Comparison of ENCODE assay signal across 18 cellular contexts in the genomic region with DNA sequence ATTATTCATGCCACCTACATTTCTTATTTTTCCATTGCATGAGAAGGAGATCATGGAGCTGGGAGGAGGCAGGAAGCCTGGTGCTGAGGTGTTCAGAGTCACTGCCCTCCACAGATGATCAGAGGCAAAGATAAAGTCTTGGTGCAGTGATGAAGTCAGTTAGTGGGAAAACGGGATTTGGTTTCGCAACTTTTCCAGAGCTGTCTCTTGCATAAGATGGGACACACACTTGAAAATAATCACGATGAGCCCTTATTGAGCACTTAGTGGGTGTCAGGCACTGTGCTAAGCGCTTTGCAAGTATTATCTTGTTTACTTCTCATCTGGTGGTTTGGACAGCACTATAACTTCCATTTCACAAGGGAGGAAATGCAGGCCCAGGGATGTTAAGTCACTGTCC.
DNase-seq lines count a peak whose midpoint lies in the region; ATAC-seq and TF ChIP-seq lines count a peak whose summit lies in the region.
"Had no signal": no experiment of that assay in that cellular context is flagged by ENCODE, and none has a peak within 500 bp of the region (broad histone marks: within the 10 kb centered on the region; RNA-seq: fewer than 3 reads in every experiment).

No MANE protein-coding gene starts in this region.

- no peak overlapping the region for H2AFZ ChIP-seq in mesenchymal stem cell (ENCODE audit: low read depth, low read length)

- H3K4me1 ChIP-seq in esophagus muscularis mucosa (peaks cover 8 to 45% (median 39%) of the 10 kb centered on the region in 4 donors), mesenchymal stem cell (ENCODE audit: control insufficient read depth, insufficient read depth, low read depth, low read length) (peaks cover 2% of the 10 kb centered on the region)

- no peak overlapping the region for H2BK5ac ChIP-seq in mesenchymal stem cell (ENCODE audit: low read depth, low read length, poor library complexity, severe bottlenecking)

- WGBS in esophagus muscularis mucosa: 90% methylated on average over 4 of the region's 4 CpGs
- WGBS in mesenchymal stem cell: 27% methylated on average over 4 of the region's 4 CpGs

- peaks cover 0 to 18% (median 10%) of the 10 kb centered on the region in 3 donors for H3K27me3 Mint-ChIP-seq in CD14-positive monocyte (ENCODE audit: low read depth in 3 of 3)

- H4K91ac ChIP-seq in mesenchymal stem cell (ENCODE audit: low read length): no peak overlapping the region

- H3K4me3 Mint-ChIP-seq in CD14-positive monocyte: no peak overlapping the region
- H3K4me3 Mint-ChIP-seq: activated naive CD8-positive, alpha-beta T cell treated with anti-CD3 and anti-CD28 coated beads, Interleukin-2, amount 10 ng/mL, durations not matched to agents 7 days and 5 days; activated T-cell treated with anti-CD3 and anti-CD28 coated beads, Interleukin-2, amount 50 U/mL, for 4 hours; B cell; natural killer cell treated with Interleukin-12 subunit alpha and Interleukin-12 subunit beta and Interleukin-15 and Interleukin-18, amount 100 ng/mL, for 72 hours had no signal

- H3K9me3 ChIP-seq in esophagus muscularis mucosa: no peaks in the 10 kb centered on the region
- no peaks in the 10 kb centered on the region for H3K9me3 ChIP-seq in mesenchymal stem cell (ENCODE audit: control insufficient read depth, low read length)
- H3K9me3 ChIP-seq: lower lobe of right lung, upper lobe of left lung had no signal

- H3K79me1 ChIP-seq in mesenchymal stem cell (replicated peaks; ENCODE audit: low read length, poor library complexity, severe bottlenecking): no peaks in the 10 kb centered on the region

- H3K4me2 ChIP-seq in mesenchymal stem cell (ENCODE audit: low read length, poor library complexity, severe bottlenecking): no peak overlapping the region
- H3K4me2 ChIP-seq: KMS-11 had no signal

- no peak overlapping the region for H3K18ac ChIP-seq in mesenchymal stem cell (ENCODE audit: low read depth in 1 of 2, low read length in 2 of 2)

- H3K27ac Mint-ChIP-seq in CD14-positive monocyte: no peak overlapping the region
- H3K27ac Mint-ChIP-seq: activated naive CD8-positive, alpha-beta T cell treated with anti-CD3 and anti-CD28 coated beads, Interleukin-2, amount 10 ng/mL, durations not matched to agents 7 days and 5 days; B cell; natural killer cell treated with Interleukin-12 subunit alpha and Interleukin-12 subunit beta and Interleukin-15 and Interleukin-18, amount 100 ng/mL, for 72 hours had no signal

- no peak overlapping the region for H2BK12ac ChIP-seq in mesenchymal stem cell (ENCODE audit: low read length in 2 of 2)

- H2AK5ac ChIP-seq in mesenchymal stem cell (ENCODE audit: low read length, severe bottlenecking): no peak overlapping the region

- H3K27ac ChIP-seq in esophagus muscularis mucosa (replicated peaks in 1 of 4) (peak overlapping the region; percentile 67 to 81 (median 74)), mesenchymal stem cell (ENCODE audit: low read length, poor library complexity, severe bottlenecking) (no peak overlapping the region)
- H3K27ac ChIP-seq: KMS-11, lower lobe of right lung had no signal

- no peaks in the 10 kb centered on the region for H3K36me3 ChIP-seq in esophagus muscularis mucosa
- H3K36me3 ChIP-seq in mesenchymal stem cell (ENCODE audit: control insufficient read depth in 1 of 2, insufficient read depth in 2 of 2, low read depth in 1 of 2, low read length in 2 of 2): no peaks in the 10 kb centered on the region
- H3K36me3 ChIP-seq: lower lobe of right lung, upper lobe of left lung had no signal

- H3K27me3 ChIP-seq in esophagus muscularis mucosa (no peaks in the 10 kb centered on the region), mesenchymal stem cell (ENCODE audit: control insufficient read depth in 1 of 2, insufficient read depth in 1 of 2, low read length in 2 of 2) (peaks cover 0 to 22% of the 10 kb centered on the region in 2 experiments)
- H3K27me3 ChIP-seq: upper lobe of left lung had no signal

- no peak overlapping the region for H3K9ac ChIP-seq in mesenchymal stem cell (ENCODE audit: low read length)
- H3K9ac ChIP-seq: KMS-11 had no signal

- H3K4me1 Mint-ChIP-seq in CD14-positive monocyte: peaks cover 4% of the 10 kb centered on the region
- H3K4me1 Mint-ChIP-seq: activated naive CD8-positive, alpha-beta T cell treated with anti-CD3 and anti-CD28 coated beads, Interleukin-2, amount 10 ng/mL, durations not matched to agents 7 days and 5 days; B cell had no signal

- intact Hi-C loops in CD14-positive monocyte (cut with micrococcal nuclease) (no loop called here), esophagus muscularis mucosa (cut with DNase I) (no loop called here)

- ATAC-seq in HG02571 (IDR thresholded peaks at IDR 0.05; ENCODE audit: unreplicated experiment) (no peak), HG03135 (IDR thresholded peaks at IDR 0.05; ENCODE audit: unreplicated experiment) (no peak)

- H3K9me3 Mint-ChIP-seq in CD14-positive monocyte: peaks cover 0 to 2% (median 0%) of the 10 kb centered on the region in 7 donors
- H3K9me3 Mint-ChIP-seq: activated naive CD8-positive, alpha-beta T cell treated with anti-CD3 and anti-CD28 coated beads, Interleukin-2, amount 10 ng/mL, durations not matched to agents 7 days and 5 days; activated T-cell treated with anti-CD3 and anti-CD28 coated beads, Interleukin-2, amount 50 U/mL, for 4 hours; natural killer cell treated with Interleukin-12 subunit alpha and Interleukin-12 subunit beta and Interleukin-15 and Interleukin-18, amount 100 ng/mL, for 72 hours had no signal

- H3K4ac ChIP-seq in mesenchymal stem cell (ENCODE audit: low read depth in 1 of 2, low read length in 2 of 2): no peak overlapping the region

- no peak for TF ChIP-seq EP300 in esophagus muscularis mucosa (IDR thresholded peaks at IDR 0.05)

- DNase-seq in CD14-positive monocyte (ENCODE audit: low spot score) (peak; percentile 9), NCI-H226 (peak; percentile 76), esophagus muscularis mucosa (ENCODE audit: extremely low spot score) (no peak), mesenchymal stem cell (peak; percentile 86), NCI-H1436 treated with DMSO at 0.1 percent for 48 hours (lab: John Stamatoyannopoulos, UW) (no peak)
- DNase-seq in stimulated activated naive CD4-positive, alpha-beta T cell treated with Interleukin-2 at 50 U/mL for 16 hours (lab: John Stamatoyannopoulos, UW): no peak
- DNase-seq: activated CD4-positive, alpha-beta T cell treated with anti-CD3 and anti-CD28 coated beads, Interleukin-2, amount 50 U/mL, for 1 hour; activated naive CD8-positive, alpha-beta T cell treated with anti-CD3 and anti-CD28 coated beads, Interleukin-2, amount 10 ng/mL, durations not matched to agents 7 days and 5 days; activated T-cell treated with anti-CD3 and anti-CD28 coated beads, Interleukin-2, amount 50 U/mL, for 4 hours; lower lobe of right lung; NCI-H345; stimulated activated CD4-positive, alpha-beta T cell treated with anti-CD3 and anti-CD28 coated beads, Interleukin-4, amount 100 ng/mL, for 4 hours; upper lobe of left lung had no signal

- H2BK120ac ChIP-seq in mesenchymal stem cell (ENCODE audit: low read depth, low read length): no peak overlapping the region

- TF ChIP-seq CTCF in CD14-positive monocyte (IDR thresholded peaks at IDR 0.05) (no peak), esophagus muscularis mucosa (IDR thresholded peaks at IDR 0.05) (no peak)

- no peak for TF ChIP-seq POLR2A in esophagus muscularis mucosa (IDR thresholded peaks at IDR 0.05; ENCODE audit: low read depth)

- H4K8ac ChIP-seq in mesenchymal stem cell (ENCODE audit: low read length): no peak overlapping the region

- no peaks in the 10 kb centered on the region for H3K36me3 Mint-ChIP-seq in CD14-positive monocyte
- H3K36me3 Mint-ChIP-seq: activated naive CD8-positive, alpha-beta T cell treated with anti-CD3 and anti-CD28 coated beads, Interleukin-2, amount 10 ng/mL, durations not matched to agents 7 days and 5 days; natural killer cell treated with Interleukin-12 subunit alpha and Interleukin-12 subunit beta and Interleukin-15 and Interleukin-18, amount 100 ng/mL, for 72 hours had no signal

- H3K14ac ChIP-seq in mesenchymal stem cell (ENCODE audit: low read length in 2 of 2): no peak overlapping the region

- no peak overlapping the region for H3K23ac ChIP-seq in mesenchymal stem cell (ENCODE audit: low read length in 2 of 2)

- H2BK15ac ChIP-seq in mesenchymal stem cell (ENCODE audit: low read depth, poor library complexity, severe bottlenecking): no peak overlapping the region

- H3K4me3 ChIP-seq in esophagus muscularis mucosa (no peak overlapping the region), mesenchymal stem cell (ENCODE audit: insufficient read depth in 1 of 2, low read depth in 1 of 2, low read length in 2 of 2) (no peak overlapping the region)
- H3K4me3 ChIP-seq: lower lobe of right lung, upper lobe of left lung had no signal

Comparison
In these comparisons a context has a peak if more than half of its experiments do, and no peak if none do; other contexts are left out.
1. DNase-seq: peak in CD14-positive monocyte (single experiment), NCI-H226 (single experiment) and mesenchymal stem cell (single experiment); none in esophagus muscularis mucosa (single experiment), stimulated activated naive CD4-positive, alpha-beta T cell treated with Interleukin-2 at 50 U/mL for 16 hours (single experiment) and NCI-H1436 treated with DMSO at 0.1 percent for 48 hours (single experiment).